Comparison of ENCODE assay signal across 21 cellular contexts in the genomic region with DNA sequence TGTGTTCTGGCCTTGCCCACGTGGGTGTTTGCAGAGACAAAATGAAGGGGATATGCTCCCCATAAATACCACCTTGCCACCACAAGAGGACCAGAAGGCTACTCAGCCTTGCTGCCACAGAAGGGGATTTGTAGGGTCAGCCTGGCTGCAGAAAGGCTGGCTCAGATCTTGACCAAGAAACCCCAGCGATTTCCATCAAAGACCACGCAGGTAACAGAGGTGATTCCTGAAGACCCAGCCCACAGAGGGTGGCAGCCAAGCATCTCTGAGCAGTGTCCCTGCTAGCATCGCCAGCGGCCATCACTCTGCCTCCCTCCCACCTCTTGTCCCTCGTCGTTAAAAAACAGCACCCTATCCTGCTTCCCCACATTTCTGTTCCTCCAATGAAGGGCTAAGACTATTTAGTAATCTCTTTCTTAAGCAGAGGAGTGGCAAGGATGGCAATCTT. TPM values are rescaled to one million over a fixed set of nuclear protein-coding genes. Genes with fewer than 3 reads are reported as not detected.
DNase-seq lines count a peak whose midpoint lies in the region; FAIRE-seq and TF ChIP-seq lines count a peak whose summit lies in the region.
"Had no signal": no experiment of that assay in that cellular context is flagged by ENCODE, and none has a peak within 500 bp of the region (broad histone marks: within the 10 kb centered on the region; RNA-seq: fewer than 3 reads in every experiment).

No MANE protein-coding gene starts in this region.

- intact Hi-C loops in kidney (cut with DNase I), result no loop called here
- intact Hi-C loops in testis (cut with DNase I; ENCODE audit: low total_unique reads), result loop anchor here (10.0 kb wide), 2 partner anchors 117 to 123 kb away; a partner anchor contains a TSS

- H3K4me2 ChIP-seq in osteoblast (ENCODE audit: insufficient read depth, low read length), result no peak overlapping the region
- H3K4me2 ChIP-seq: BLaER1 had no signal

- H3K27ac Mint-ChIP-seq in activated T-cell treated with anti-CD3 and anti-CD28 coated beads, Interleukin-2, amount 50 U/mL, for 24 hours, result peak overlapping the region; percentile 47
- no peak overlapping the region for H3K27ac Mint-ChIP-seq in type B pancreatic cell
- H3K27ac Mint-ChIP-seq: CD4-positive, alpha-beta memory T cell had no signal

- no peaks in the 10 kb centered on the region for H3K36me3 ChIP-seq in kidney (ENCODE audit: control insufficient read depth in 1 of 2, insufficient read depth in 2 of 2, low read length in 2 of 2)
- no peaks in the 10 kb centered on the region for H3K36me3 ChIP-seq in osteoblast (ENCODE audit: insufficient read depth, low read length)
- no peaks in the 10 kb centered on the region for H3K36me3 ChIP-seq in testis (ENCODE audit: low read depth, missing control alignments)
- H3K36me3 ChIP-seq: BLaER1 had no signal

- H3K27me3 ChIP-seq in osteoblast (ENCODE audit: insufficient read depth, low read length) (no peaks in the 10 kb centered on the region), testis (no peaks in the 10 kb centered on the region)
- H3K27me3 ChIP-seq: BLaER1 had no signal

- FAIRE-seq in kidney (lab: Jason Lieb, UNC) (no peak), H54 (lab: Jason Lieb, UNC) (no peak)

- WGBS in testis, 2 donors, result 61 to 75% methylated on average over 6 to 7 of the region's 7 CpGs

- TF ChIP-seq POLR2A in testis (IDR thresholded peaks at IDR 0.05) (no peak), H54 (IDR thresholded peaks at IDR 0.05; ENCODE audit: low read depth, low read length) (no peak)

- H3K27ac ChIP-seq in kidney (ENCODE audit: low read depth in 2 of 2, low read length in 2 of 2) (no peak overlapping the region), osteoblast (ENCODE audit: low read depth, low read length) (no peak overlapping the region), testis (no peak overlapping the region)

- H3K9me3 ChIP-seq in kidney (ENCODE audit: control insufficient read depth in 1 of 2, low read length in 2 of 2) (no peaks in the 10 kb centered on the region), osteoblast (ENCODE audit: low read depth, low read length) (no peaks in the 10 kb centered on the region), testis (no peaks in the 10 kb centered on the region)
- H3K9me3 ChIP-seq: BLaER1 had no signal

- H3K79me2 ChIP-seq in osteoblast (ENCODE audit: insufficient read depth, low read length), result no peaks in the 10 kb centered on the region

- H3K4me3 Mint-ChIP-seq in activated T-cell treated with anti-CD3 and anti-CD28 coated beads, Interleukin-2, amount 50 U/mL, for 24 hours, result no peak overlapping the region
- H3K4me3 Mint-ChIP-seq in type B pancreatic cell, result no peak overlapping the region
- H3K4me3 Mint-ChIP-seq: CD4-positive, alpha-beta memory T cell had no signal

- peaks cover 2% of the 10 kb centered on the region for H4K20me1 ChIP-seq in osteoblast (ENCODE audit: insufficient read depth, low read length)
- H4K20me1 ChIP-seq: BLaER1 had no signal

- H3K4me1 Mint-ChIP-seq in activated T-cell treated with anti-CD3 and anti-CD28 coated beads, Interleukin-2, amount 50 U/mL, for 24 hours (ENCODE audit: low read depth), result peaks cover 23% of the 10 kb centered on the region
- peaks cover 19% of the 10 kb centered on the region for H3K4me1 Mint-ChIP-seq in type B pancreatic cell (ENCODE audit: unreplicated experiment)

- no peaks in the 10 kb centered on the region for H3K27me3 Mint-ChIP-seq in activated T-cell treated with anti-CD3 and anti-CD28 coated beads, Interleukin-2, amount 50 U/mL, for 24 hours
- H3K27me3 Mint-ChIP-seq in type B pancreatic cell, result no peaks in the 10 kb centered on the region
- H3K27me3 Mint-ChIP-seq: CD4-positive, alpha-beta memory T cell had no signal

- DNase-seq in activated T-cell treated with anti-CD3 and anti-CD28 coated beads, Interleukin-2, amount 50 U/mL, for 24 hours, result no peak
- DNase-seq in activated T-cell treated with anti-CD3 and anti-CD28 coated beads for 4 hours (no peak), kidney (peak; percentile 35), osteoblast (ENCODE audit: insufficient read length, low spot score, missing footprints) (peak; percentile 8), type B pancreatic cell (ENCODE audit: extremely low spot score, unreplicated experiment) (peak; percentile 44), testis (no peak), NCI-H187 treated with DMSO at 0.1 percent for 48 hours (lab: John Stamatoyannopoulos, UW) (no peak), H54 (ENCODE audit: insufficient read length, low spot score) (no peak)
- DNase-seq: CD4-positive, alpha-beta memory T cell; DMS153; GDM1; GOT3; NCI-H1092 treated with DMSO at 0.1 percent for 48 hours; NCI-H146; NCI-H2081; NCI-H2171 treated with DMSO at 0.1 percent for 48 hours; NCI-H446 treated with DMSO at 0.1 percent for 48 hours; NCI-H69 had no signal

- no peaks in the 10 kb centered on the region for H3K9me3 Mint-ChIP-seq in activated T-cell treated with anti-CD3 and anti-CD28 coated beads, Interleukin-2, amount 50 U/mL, for 24 hours
- H3K9me3 Mint-ChIP-seq in type B pancreatic cell, result no peaks in the 10 kb centered on the region
- H3K9me3 Mint-ChIP-seq: CD4-positive, alpha-beta memory T cell had no signal

- H2AFZ ChIP-seq in osteoblast (ENCODE audit: low read length), result no peak overlapping the region

- H3K4me3 ChIP-seq in kidney (ENCODE audit: low read length in 2 of 2) (no peak overlapping the region), osteoblast (ENCODE audit: insufficient read depth, low read length) (no peak overlapping the region), testis (no peak overlapping the region)
- H3K4me3 ChIP-seq: BLaER1 had no signal

- no peak overlapping the region for H3K9ac ChIP-seq in kidney (ENCODE audit: low read length in 2 of 2)
- H3K9ac ChIP-seq: BLaER1 had no signal

- no peak for TF ChIP-seq CTCF in kidney (IDR thresholded peaks at IDR 0.05; ENCODE audit: borderline replicate concordance, extremely low read depth, insufficient read depth)
- no peak for TF ChIP-seq CTCF in osteoblast (IDR thresholded peaks at IDR 0.05; ENCODE audit: extremely low read depth, low read depth, low read length)
- no peak for TF ChIP-seq CTCF in type B pancreatic cell (conservative IDR thresholded peaks at IDR 0.05)
- no peak for TF ChIP-seq CTCF in testis (IDR thresholded peaks at IDR 0.05)

- H3K4me1 ChIP-seq in kidney (ENCODE audit: control insufficient read depth in 1 of 2, insufficient read depth in 1 of 2, low read depth in 1 of 2, low read length in 2 of 2) (peaks cover 0 to 8% of the 10 kb centered on the region in 2 donors), osteoblast (ENCODE audit: insufficient read depth, low read length) (peaks cover 6% of the 10 kb centered on the region), testis (peaks cover 27% of the 10 kb centered on the region)

- no peaks in the 10 kb centered on the region for H3K36me3 Mint-ChIP-seq in activated T-cell treated with anti-CD3 and anti-CD28 coated beads, Interleukin-2, amount 50 U/mL, for 24 hours (ENCODE audit: low read depth)
- no peaks in the 10 kb centered on the region for H3K36me3 Mint-ChIP-seq in type B pancreatic cell
- H3K36me3 Mint-ChIP-seq: CD4-positive, alpha-beta memory T cell had no signal

RNA-seq across cellular contexts. Expression of a gene that starts 54.9 kb away (rescaled TPM):
- total RNA-seq in kidney, result 2.4 TPM
- polyA plus RNA-seq in kidney (ENCODE audit: insufficient read depth, low read depth, low replicate concordance), result 0.47 TPM
- 0.29 and 0.36 TPM in 2 replicates for total RNA-seq in osteoblast
- total RNA-seq in type B pancreatic cell (ENCODE audit: low replicate concordance), result 1.1 and 3.2 TPM in 2 replicates
- 1 to 10 TPM; 4.2 to 6.1 TPM for total RNA-seq in testis
- polyA plus RNA-seq in testis (ENCODE audit: insufficient read depth, low read depth, low replicate concordance), result 18.0 TPM
- total RNA-seq: A673; CD4-positive, alpha-beta memory T cell; Daoy had no signal

Comparison
In these comparisons a context has a peak if more than half of its experiments do, and no peak if none do; other contexts are left out.
1. DNase-seq: peak in kidney (single experiment), osteoblast (single experiment) and type B pancreatic cell (single experiment); none in activated T-cell treated with anti-CD3 and anti-CD28 coated beads, Interleukin-2, amount 50 U/mL, for 24 hours (single experiment), activated T-cell treated with anti-CD3 and anti-CD28 coated beads for 4 hours (single experiment), testis (single experiment), NCI-H187 treated with DMSO at 0.1 percent for 48 hours (single experiment) and H54 (single experiment).